ENCODE assay signal across 20 cellular contexts in genomic region chr17:80125656-80126448, GRCh38.
DNase-seq lines count a peak whose midpoint lies in the region; ATAC-seq, FAIRE-seq and TF ChIP-seq lines count a peak whose summit lies in the region.
"Had no signal": no experiment of that assay in that cellular context is flagged by ENCODE, and none has a peak within 500 bp of the region (broad histone marks: within the 10 kb centered on the region; RNA-seq: fewer than 3 reads in every experiment).

No MANE protein-coding gene starts in this region.

- ATAC-seq in HG02938 (IDR thresholded peaks at IDR 0.05; ENCODE audit: unreplicated experiment), result no peak
- ATAC-seq: A549; naive thymus-derived CD8-positive, alpha-beta T cell had no signal

- no peaks in the 10 kb centered on the region for H3K27me3 ChIP-seq in adipocyte (replicated peaks; ENCODE audit: control insufficient read depth, insufficient read depth, low read length)
- H3K27me3 ChIP-seq: Peyer's patch, transverse colon had no signal

- FAIRE-seq in urothelium cell line (lab: Jason Lieb, UNC) (peak; percentile 42), H54 (lab: Jason Lieb, UNC) (no peak)
- FAIRE-seq: A549 had no signal

- no peaks in the 10 kb centered on the region for H3K4me1 Mint-ChIP-seq in activated T-cell treated with anti-CD3 and anti-CD28 coated beads, Interleukin-2, amount 50 U/mL, for 24 hours (ENCODE audit: low read depth)
- H3K4me1 Mint-ChIP-seq: activated B cell treated with CpG ODN at 0.5 μM for 24 hours had no signal

- no peak overlapping the region for H3K4me3 Mint-ChIP-seq in activated T-cell treated with anti-CD3 and anti-CD28 coated beads, Interleukin-2, amount 50 U/mL, for 24 hours
- H3K4me3 Mint-ChIP-seq: activated B cell treated with CpG ODN at 0.5 μM for 24 hours; activated naive CD8-positive, alpha-beta T cell; naive thymus-derived CD8-positive, alpha-beta T cell had no signal

- no peaks in the 10 kb centered on the region for H3K36me3 Mint-ChIP-seq in activated T-cell treated with anti-CD3 and anti-CD28 coated beads, Interleukin-2, amount 50 U/mL, for 24 hours (ENCODE audit: low read depth)
- H3K36me3 Mint-ChIP-seq: activated naive CD8-positive, alpha-beta T cell; naive thymus-derived CD8-positive, alpha-beta T cell had no signal

- peak; percentile 8 for DNase-seq in activated T-cell treated with anti-CD3 and anti-CD28 coated beads, Interleukin-2, amount 50 U/mL, for 24 hours
- DNase-seq in activated T-cell treated with anti-CD3 and anti-CD28 coated beads, Interleukin-2, amount 50 U/mL, for 1 hour, result no peak
- DNase-seq in adipocyte (ENCODE audit: low read depth) (peak; percentile 83), foreskin fibroblast (peak; percentile 51 to 73), urothelium cell line (ENCODE audit: low spot score) (no peak), GM19240 (ENCODE audit: insufficient read length, low spot score) (no peak), H54 (ENCODE audit: insufficient read length, low spot score) (no peak)
- DNase-seq: activated B cell treated with CpG ODN at 0.5 μM for 24 hours; activated CD8-positive, alpha-beta memory T cell treated with anti-CD3 and anti-CD28 coated beads, Interleukin-2, amount 50 U/mL, for 4 hours; cerebellar nuclear complex; naive thymus-derived CD8-positive, alpha-beta T cell; NCI-H1436 treated with DMSO at 0.1 percent for 48 hours; NCI-H526; Peyer's patch; stimulated activated CD4-positive, alpha-beta T cell treated with anti-CD3 and anti-CD28 coated beads, Interleukin-4, amount 100 ng/mL, for 1 hour; T-helper 1 cell; transverse colon had no signal

- H3K4me1 ChIP-seq in adipocyte (ENCODE audit: control insufficient read depth, insufficient read depth, low read length), result peaks cover 11% of the 10 kb centered on the region
- H3K4me1 ChIP-seq: A549, Peyer's patch, transverse colon had no signal

- no peak overlapping the region for H3K4me3 ChIP-seq in adipocyte (ENCODE audit: low read length)
- no peak overlapping the region for H3K4me3 ChIP-seq in foreskin fibroblast (ENCODE audit: low read depth in 1 of 2, low read length in 2 of 2)
- H3K4me3 ChIP-seq: A549, Peyer's patch, transverse colon had no signal

- TF ChIP-seq CTCF in foreskin fibroblast (IDR thresholded peaks at IDR 0.05; ENCODE audit: low read depth, low read length), result no peak

- no peaks in the 10 kb centered on the region for H3K9me3 ChIP-seq in adipocyte (ENCODE audit: control insufficient read depth, low read length)
- H3K9me3 ChIP-seq: A549, Peyer's patch, transverse colon had no signal

- no peaks in the 10 kb centered on the region for H3K36me3 ChIP-seq in adipocyte (ENCODE audit: control insufficient read depth, insufficient read depth, low read length, severe bottlenecking)
- H3K36me3 ChIP-seq: Peyer's patch, transverse colon had no signal

- no peak overlapping the region for H3K27ac Mint-ChIP-seq in activated T-cell treated with anti-CD3 and anti-CD28 coated beads, Interleukin-2, amount 50 U/mL, for 24 hours
- H3K27ac Mint-ChIP-seq: activated B cell treated with CpG ODN at 0.5 μM for 24 hours; activated naive CD8-positive, alpha-beta T cell; naive thymus-derived CD8-positive, alpha-beta T cell had no signal

- no peak for TF ChIP-seq POLR2A in H54 (IDR thresholded peaks at IDR 0.05; ENCODE audit: low read depth, low read length)

- no peak overlapping the region for H3K9ac ChIP-seq in adipocyte (ENCODE audit: low read length)

- H3K27me3 Mint-ChIP-seq in activated T-cell treated with anti-CD3 and anti-CD28 coated beads, Interleukin-2, amount 50 U/mL, for 24 hours, result peaks cover 16% of the 10 kb centered on the region

- H3K9me3 Mint-ChIP-seq in activated T-cell treated with anti-CD3 and anti-CD28 coated beads, Interleukin-2, amount 50 U/mL, for 24 hours, result no peaks in the 10 kb centered on the region
- H3K9me3 Mint-ChIP-seq: activated B cell treated with CpG ODN at 0.5 μM for 24 hours; naive thymus-derived CD8-positive, alpha-beta T cell had no signal

Comparison
In these comparisons a context has a peak if more than half of its experiments do, and no peak if none do; other contexts are left out.
1. DNase-seq: peak in activated T-cell treated with anti-CD3 and anti-CD28 coated beads, Interleukin-2, amount 50 U/mL, for 24 hours (single experiment), adipocyte (single experiment) and foreskin fibroblast (2 of 2); none in activated T-cell treated with anti-CD3 and anti-CD28 coated beads, Interleukin-2, amount 50 U/mL, for 1 hour (single experiment), urothelium cell line (single experiment), GM19240 (single experiment) and H54 (single experiment).